Comparison of ENCODE assay signal across 8 cellular contexts in the genomic region with DNA sequence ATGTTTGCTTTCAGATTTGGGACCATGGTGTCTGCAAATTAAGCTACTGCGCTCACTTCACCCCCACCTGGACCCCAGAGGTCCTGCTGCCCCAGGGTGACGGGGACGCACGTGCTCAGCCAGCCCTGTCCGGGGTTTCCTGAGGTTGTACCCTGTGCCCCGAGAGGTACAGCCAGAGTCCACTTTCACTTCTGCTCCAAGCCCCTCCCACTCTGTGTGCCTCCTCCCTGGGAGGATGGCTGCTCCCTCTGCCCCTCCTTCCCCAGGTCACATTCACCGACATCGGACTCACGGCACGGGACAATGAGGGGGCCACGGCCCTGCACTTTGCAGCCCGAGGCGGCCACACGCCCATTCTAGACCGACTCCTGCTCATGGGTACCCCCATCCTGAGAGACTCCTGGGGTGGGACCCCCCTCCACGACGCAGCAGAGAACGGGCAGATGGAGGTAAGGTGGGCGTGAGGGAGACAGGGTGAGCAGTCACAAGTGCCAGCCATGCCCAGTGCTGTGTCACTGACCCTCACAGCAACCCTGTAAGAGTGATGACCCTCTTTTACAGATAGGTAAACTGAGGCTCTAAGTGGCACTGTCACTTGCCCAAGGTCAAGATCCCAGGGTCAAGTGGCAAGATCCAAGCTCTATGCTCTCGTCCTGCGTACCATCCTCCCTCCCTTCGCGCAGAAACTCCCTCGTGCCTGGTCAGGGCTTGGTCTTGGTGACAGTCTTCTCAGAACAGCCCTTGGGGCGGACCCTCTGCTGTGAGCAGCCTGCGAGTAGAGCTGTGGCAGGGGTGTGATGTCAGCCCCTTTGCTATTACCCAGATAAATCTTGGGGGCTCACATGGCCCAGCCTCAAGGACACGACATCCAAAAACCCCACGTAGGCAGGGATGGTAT. TPM values are rescaled to one million over a fixed set of nuclear protein-coding genes. Genes with fewer than 3 reads are reported as not detected.
DNase-seq lines count a peak whose midpoint lies in the region; ATAC-seq, FAIRE-seq and TF ChIP-seq lines count a peak whose summit lies in the region.

No MANE protein-coding gene starts in this region.

- H3K4me3 ChIP-seq in heart right ventricle = no peak overlapping the region
- H3K4me3 ChIP-seq in K562 = no peak overlapping the region
- peak overlapping the region in 2 of 4 donors; percentile 7 to 25 for H3K4me3 ChIP-seq in upper lobe of left lung

- POLR2A ChIA-PET in K562 (lab: Yijun Ruan, JAX) = no interaction called here

- H4K20me1 ChIP-seq in K562 (replicated peaks; ENCODE audit: control insufficient read depth, insufficient read depth, low read length) = no peaks in the 10 kb centered on the region

- CTCF ChIA-PET in K562 (lab: Yijun Ruan, JAX; ENCODE audit: low intra/inter-chr PET ratio) = interaction anchor here (1.8 kb wide), 1 partner anchor 249 kb away, joined by 5 read pairs; no protein-coding TSS in a partner anchor

- no peak for TF ChIP-seq EP300 in K562 (IDR thresholded peaks at IDR 0.05; ENCODE audit: low read length)
- TF ChIP-seq EP300 in upper lobe of left lung (IDR thresholded peaks at IDR 0.05) = no peak

- H3K4me1 ChIP-seq in heart right ventricle (peaks cover 0 to 21% (median 0%) of the 10 kb centered on the region in 9 donors), K562 (replicated peaks in 1 of 2; ENCODE audit: control insufficient read depth in 2 of 2, insufficient read depth in 2 of 2, low read length in 2 of 2) (peaks cover 4 to 34% of the 10 kb centered on the region in 2 experiments; a peak in 3 of 5 replicates), upper lobe of left lung (peaks cover 0 to 9% (median 4%) of the 10 kb centered on the region in 4 donors)

- ATAC-seq in Right ventricle myocardium inferior (no peak), heart right ventricle (no peak), HG03108 (IDR thresholded peaks at IDR 0.05; ENCODE audit: unreplicated experiment) (peak; percentile 56), K562 (peak; percentile 74), upper lobe of left lung (ENCODE audit: low FRiP score in 2 of 2) (peak; percentile 27 to 46)

- BruUV-seq in K562 (replicated peaks; lab: Mats Ljungman, UMichigan) = no TSS peak

- in situ Hi-C loops in K562 (cut with MboI) = loop anchor here (10.0 kb wide), 1 partner anchor 253 kb away; the partner anchor contains the start of gene RAMP1

- TF ChIP-seq CTCF in heart right ventricle (IDR thresholded peaks at IDR 0.05) (no peak), K562 (IDR thresholded peaks at IDR 0.05 in 2 of 3, conservative IDR thresholded peaks at IDR 0.05 in 1 of 3; ENCODE audit: insufficient read depth in 2 of 3, low read depth in 1 of 3, low read length in 3 of 3) (no peak), upper lobe of left lung (IDR thresholded peaks at IDR 0.05) (no peak)

- DNase-seq in Right ventricle myocardium inferior (ENCODE audit: missing footprints) = peak; percentile 34
- DNase-seq in heart right ventricle = no peak
- peak in 1 of 4 experiments; percentile 30 for DNase-seq in K562 (ENCODE audit: extremely low read depth in 1 of 4, low spot score in 3 of 4)
- DNase-seq in upper lobe of left lung = no peak
- no peak for DNase-seq in T-helper 9 cell
- no peak for DNase-seq in superior temporal gyrus (ENCODE audit: extremely low spot score)
- DNase-seq in hepatic stellate cell (ENCODE audit: low spot score) = no peak

- H3K27ac ChIP-seq in heart right ventricle (no peak overlapping the region), K562 (ENCODE audit: extremely low read depth, low read depth, low read length) (no peak overlapping the region), upper lobe of left lung (no peak overlapping the region)

- TF ChIP-seq RAD21 in K562 (CRISPR knock-in tag; conservative IDR thresholded peaks at IDR 0.05 in 1 of 2, IDR thresholded peaks at IDR 0.05 in 1 of 2) = no peak

- H3K27me3 ChIP-seq in heart right ventricle = peaks cover 0 to 6% (median 0%) of the 10 kb centered on the region in 7 donors
- H3K27me3 ChIP-seq in K562 (ENCODE audit: control insufficient read depth in 2 of 2, insufficient read depth in 2 of 2, low read length in 2 of 2) = no peaks in the 10 kb centered on the region
- H3K27me3 ChIP-seq in upper lobe of left lung = peaks cover 0 to 3% (median 0%) of the 10 kb centered on the region in 4 donors

- no peaks in the 10 kb centered on the region for H3K79me2 ChIP-seq in K562 (ENCODE audit: control insufficient read depth, insufficient read depth, low read length)

- H3K9me3 ChIP-seq in heart right ventricle (peaks cover 0 to 12% (median 7%) of the 10 kb centered on the region in 11 donors), K562 (replicated peaks; ENCODE audit: control insufficient read depth, insufficient read depth, low read depth, low read length) (no peaks in the 10 kb centered on the region), upper lobe of left lung (peaks cover 0 to 4% (median 1%) of the 10 kb centered on the region in 4 donors)

- TF ChIP-seq POLR2A in K562 (conservative IDR thresholded peaks at IDR 0.05) (no peak), upper lobe of left lung (IDR thresholded peaks at IDR 0.05) (no peak)

- intact Hi-C loops in Right ventricle myocardium inferior (cut with DNase I) = no loop called here
- intact Hi-C loops in heart right ventricle (cut with DNase I) = no loop called here
- intact Hi-C loops in K562 (cut with micrococcal nuclease) = loop anchor here (2.0 to 5.0 kb wide), 2 partner anchors 139 to 185 kb away; no protein-coding TSS in a partner anchor

- WGBS in heart right ventricle, 2 donors = 89 to 90% methylated on average over 28 of the region's 28 CpGs
- WGBS in K562 (ENCODE audit: insufficient coverage, low coverage, missing lambda C conversion rate) = 57% methylated on average over 20 of the region's 28 CpGs
- 79 to 93% methylated on average over 8 to 26 of the region's 28 CpGs for WGBS in upper lobe of left lung, 2 donors

- peak overlapping the region; percentile 88 for H2AFZ ChIP-seq in K562 (ENCODE audit: low read depth, low read length)

- H3K36me3 ChIP-seq in heart right ventricle (no peaks in the 10 kb centered on the region), K562 (ENCODE audit: control insufficient read depth, insufficient read depth, low read length) (no peaks in the 10 kb centered on the region), upper lobe of left lung (no peaks in the 10 kb centered on the region)

- no peak for FAIRE-seq in K562 (lab: Jason Lieb, UNC)

- H3K9ac ChIP-seq in K562 (ENCODE audit: insufficient read depth in 1 of 2, low read depth in 2 of 2, low read length in 2 of 2) = peak overlapping the region in 1 of 2 experiments; percentile 14; a peak in 1 of 4 replicates

- H3K9me1 ChIP-seq in K562 (ENCODE audit: control insufficient read depth, insufficient read depth, low read length) = no peaks in the 10 kb centered on the region

- peak overlapping the region; percentile 48 for H3K4me2 ChIP-seq in K562 (ENCODE audit: insufficient read depth, low read length)

RNA-seq across cellular contexts. Expression of gene ESPNL, which starts 7.6 kb away (rescaled TPM):
- total RNA-seq in Right ventricle myocardium inferior (not detected), heart right ventricle (1 to 10 TPM in 1 of 10 donors, under 1 TPM in 7, not detected in 2; 0.10 to 1.7 (median 0.38) TPM), K562 (2014; rRNA removed) (0.04 and 0.09 TPM in 2 replicates), K562 (2014; rRNA removed; fragmentation: Illumina TruSeq; extraction: Trizol) (not detected in 2 replicates), K562 (2015; rRNA removed; fragmentation: Illumina TruSeq; extraction: Trizol) (0.04 TPM in 2 replicates), K562 (2021) (0.04 and 0.09 TPM in 2 replicates), upper lobe of left lung (1 to 10 TPM in 1 of 6 donors, under 1 TPM in 3, not detected in 2; 0.10 to 3.1 (median 0.38) TPM)
- polyA plus RNA-seq in heart right ventricle (under 1 TPM; 0.01 to 0.29 TPM), K562 (2011; rRNA removed) (0.04 and 0.07 TPM in 2 replicates), K562 (2014; fragmentation: Illumina TruSeq; extraction: Trizol) (0.03 and 0.08 TPM in 2 replicates), K562 (2014; fragmentation: Nextera tagmentation; extraction: Ambion mirVana) (not detected), K562 (2014; rRNA removed) (0.05 TPM in 1 of 2 replicates, not detected in the other)
- 0.30 TPM in 1 of 2 replicates, not detected in the other for total RNA-seq in K562 (2011; cell fraction: chromatin; rRNA removed; ENCODE audit: low replicate concordance)
- 0.26 and 0.33 TPM in 2 replicates for total RNA-seq in K562 (2011; cell fraction: nucleolus; rRNA removed)
- 0.07 TPM in 1 of 2 replicates, not detected in the other for total RNA-seq in K562 (2011; cell fraction: nucleoplasm; rRNA removed)
- polyA plus RNA-seq in K562 (2011; cell fraction: cytosol; rRNA removed) = 0.13 and 0.30 TPM in 2 replicates
- polyA plus RNA-seq in K562 (2011; cell fraction: nucleus; rRNA removed) = 0.28 and 0.55 TPM in 2 replicates
- polyA plus RNA-seq in K562 (2012) = 0.06 and 0.10 TPM in 2 replicates
- not detected in 2 replicates for polyA minus RNA-seq in K562 (2011; rRNA and poly(A)+ RNA removed)
- not detected in 2 replicates for polyA minus RNA-seq in K562 (2011; cell fraction: cytosol; rRNA and poly(A)+ RNA removed)
- 0.44 and 0.94 TPM in 2 replicates for polyA minus RNA-seq in K562 (2011; cell fraction: nucleus; rRNA and poly(A)+ RNA removed)

RNA-seq across cellular contexts. Expression of gene KLHL30, which starts 30.7 kb away (rescaled TPM):
- 20.6 TPM for total RNA-seq in Right ventricle myocardium inferior
- total RNA-seq in heart right ventricle = 10 to 100 TPM; 18.9 to 30.1 (median 26.7) TPM
- polyA plus RNA-seq in heart right ventricle = 1 to 10 TPM; 3.0 to 9.8 TPM
- total RNA-seq in K562 (2011; cell fraction: chromatin; rRNA removed; ENCODE audit: low replicate concordance) = 0.21 TPM in 1 of 2 replicates, not detected in the other
- total RNA-seq in K562 (2011; cell fraction: nucleolus; rRNA removed) = 0.53 and 0.67 TPM in 2 replicates
- total RNA-seq in K562 (2011; cell fraction: nucleoplasm; rRNA removed) = 0.07 TPM in 1 of 2 replicates, not detected in the other
- not detected in 2 replicates for total RNA-seq in K562 (2014; rRNA removed)
- total RNA-seq in K562 (2014; rRNA removed; fragmentation: Illumina TruSeq; extraction: Trizol) = not detected in 2 replicates
- not detected in 2 replicates for total RNA-seq in K562 (2015; rRNA removed; fragmentation: Illumina TruSeq; extraction: Trizol)
- 0.04 TPM in 1 of 2 replicates, not detected in the other for total RNA-seq in K562 (2021)
- polyA plus RNA-seq in K562 (2011; rRNA removed) = 0.03 TPM in 1 of 2 replicates, not detected in the other
- 0.09 TPM in 1 of 2 replicates, not detected in the other for polyA plus RNA-seq in K562 (2011; cell fraction: cytosol; rRNA removed)
- polyA plus RNA-seq in K562 (2011; cell fraction: nucleus; rRNA removed) = 0.07 and 0.09 TPM in 2 replicates
- 0.03 and 0.06 TPM in 2 replicates for polyA plus RNA-seq in K562 (2012)
- polyA plus RNA-seq in K562 (2014; fragmentation: Illumina TruSeq; extraction: Trizol) = not detected in 2 replicates
- not detected for polyA plus RNA-seq in K562 (2014; fragmentation: Nextera tagmentation; extraction: Ambion mirVana)
- polyA plus RNA-seq in K562 (2014; rRNA removed) = not detected in 2 replicates
- not detected in 2 replicates for polyA minus RNA-seq in K562 (2011; rRNA and poly(A)+ RNA removed)
- not detected in 2 replicates for polyA minus RNA-seq in K562 (2011; cell fraction: cytosol; rRNA and poly(A)+ RNA removed)
- 0.11 and 0.13 TPM in 2 replicates for polyA minus RNA-seq in K562 (2011; cell fraction: nucleus; rRNA and poly(A)+ RNA removed)
- total RNA-seq in upper lobe of left lung = 1 to 10 TPM in 2 of 6 donors, under 1 TPM in 2, not detected in 2; 0.30 to 1.3 (median 0.97) TPM

RNA-seq across cellular contexts. Expression of gene SCLY, which starts 47.0 kb away (rescaled TPM):
- total RNA-seq in Right ventricle myocardium inferior (10.8 TPM), heart right ventricle (10 to 100 TPM in 7 of 10 donors, 1 to 10 TPM in 3; 8.3 to 14.5 (median 11.4) TPM), K562 (2014; rRNA removed) (22.3 and 32.0 TPM in 2 replicates), K562 (2014; rRNA removed; fragmentation: Illumina TruSeq; extraction: Trizol) (18.7 and 21.1 TPM in 2 replicates), K562 (2015; rRNA removed; fragmentation: Illumina TruSeq; extraction: Trizol) (18.6 TPM in 2 replicates), K562 (2021) (32.2 and 38.2 TPM in 2 replicates), upper lobe of left lung (10 to 100 TPM in 4 of 6 donors, 1 to 10 TPM in 2; 9.4 to 19.9 (median 11.1) TPM)
- polyA plus RNA-seq in heart right ventricle (10 to 100 TPM in 1 of 2 donors, 1 to 10 TPM in 1; 8.7 to 13.5 TPM), K562 (2011; rRNA removed) (15.6 and 17.1 TPM in 2 replicates), K562 (2014; fragmentation: Illumina TruSeq; extraction: Trizol) (20.8 and 26.7 TPM in 2 replicates), K562 (2014; fragmentation: Nextera tagmentation; extraction: Ambion mirVana) (1 to 10 TPM; 2.6 to 4.1 TPM), K562 (2014; rRNA removed) (23.9 and 27.4 TPM in 2 replicates)
- 81.0 and 87.4 TPM in 2 replicates for total RNA-seq in K562 (2011; cell fraction: chromatin; rRNA removed; ENCODE audit: low replicate concordance)
- total RNA-seq in K562 (2011; cell fraction: nucleolus; rRNA removed) = 56.5 and 64.7 TPM in 2 replicates
- total RNA-seq in K562 (2011; cell fraction: nucleoplasm; rRNA removed) = 82.6 and 125 TPM in 2 replicates
- polyA plus RNA-seq in K562 (2011; cell fraction: cytosol; rRNA removed) = 14.7 and 24.8 TPM in 2 replicates
- polyA plus RNA-seq in K562 (2011; cell fraction: nucleus; rRNA removed) = 41.4 and 66.7 TPM in 2 replicates
- 22.6 and 23.3 TPM in 2 replicates for polyA plus RNA-seq in K562 (2012)
- polyA minus RNA-seq in K562 (2011; rRNA and poly(A)+ RNA removed) = 15.6 and 16.8 TPM in 2 replicates
- 15.5 and 16.5 TPM in 2 replicates for polyA minus RNA-seq in K562 (2011; cell fraction: cytosol; rRNA and poly(A)+ RNA removed)
- polyA minus RNA-seq in K562 (2011; cell fraction: nucleus; rRNA and poly(A)+ RNA removed) = 26.5 and 33.8 TPM in 2 replicates

RNA-seq across cellular contexts. Expression of gene ERFE, which starts 51.0 kb away (rescaled TPM):
- total RNA-seq in Right ventricle myocardium inferior = 0.51 TPM
- total RNA-seq in heart right ventricle = 1 to 10 TPM in 1 of 10 donors, under 1 TPM in 3, not detected in 6; 0.11 to 1.3 (median 0.60) TPM
- polyA plus RNA-seq in heart right ventricle = under 1 TPM in 1 of 2 donors, not detected in 1; 0.68 TPM
- total RNA-seq in K562 (2011; cell fraction: chromatin; rRNA removed; ENCODE audit: low replicate concordance) = 6.9 and 19.3 TPM in 2 replicates
- 14.7 and 17.0 TPM in 2 replicates for total RNA-seq in K562 (2011; cell fraction: nucleolus; rRNA removed)
- 9.9 and 10.2 TPM in 2 replicates for total RNA-seq in K562 (2011; cell fraction: nucleoplasm; rRNA removed)
- total RNA-seq in K562 (2014; rRNA removed) = 4.1 and 5.8 TPM in 2 replicates
- 2.5 and 3.7 TPM in 2 replicates for total RNA-seq in K562 (2014; rRNA removed; fragmentation: Illumina TruSeq; extraction: Trizol)
- 1.0 and 1.1 TPM in 2 replicates for total RNA-seq in K562 (2015; rRNA removed; fragmentation: Illumina TruSeq; extraction: Trizol)
- total RNA-seq in K562 (2021) = 6.5 and 6.7 TPM in 2 replicates
- polyA plus RNA-seq in K562 (2011; rRNA removed) = 2.5 and 3.1 TPM in 2 replicates
- 2.4 and 5.0 TPM in 2 replicates for polyA plus RNA-seq in K562 (2011; cell fraction: cytosol; rRNA removed)
- 7.7 and 15.1 TPM in 2 replicates for polyA plus RNA-seq in K562 (2011; cell fraction: nucleus; rRNA removed)
- 2.7 and 20.8 TPM in 2 replicates for polyA plus RNA-seq in K562 (2012)
- 5.2 and 5.4 TPM in 2 replicates for polyA plus RNA-seq in K562 (2014; fragmentation: Illumina TruSeq; extraction: Trizol)
- polyA plus RNA-seq in K562 (2014; fragmentation: Nextera tagmentation; extraction: Ambion mirVana) = 1 to 10 TPM in 1 of 2 experiments, under 1 TPM in 1; 0.55 to 1.1 TPM
- 7.1 and 8.2 TPM in 2 replicates for polyA plus RNA-seq in K562 (2014; rRNA removed)
- polyA minus RNA-seq in K562 (2011; rRNA and poly(A)+ RNA removed) = 0.18 and 0.35 TPM in 2 replicates
- 1.0 TPM in 1 of 2 replicates, not detected in the other for polyA minus RNA-seq in K562 (2011; cell fraction: cytosol; rRNA and poly(A)+ RNA removed)
- polyA minus RNA-seq in K562 (2011; cell fraction: nucleus; rRNA and poly(A)+ RNA removed) = 1.9 and 3.0 TPM in 2 replicates
- total RNA-seq in upper lobe of left lung = 1 to 10 TPM in 1 of 6 donors, under 1 TPM in 2, not detected in 3; 0.30 to 1.1 (median 0.43) TPM

Comparison
In these comparisons a context has a peak if more than half of its experiments do, and no peak if none do; other contexts are left out.
1. ATAC-seq: peak in HG03108 (single experiment), K562 (single experiment) and upper lobe of left lung (2 of 2); none in Right ventricle myocardium inferior (single experiment) and heart right ventricle (0 of 8).